Comparison of ENCODE assay signal across 1 cellular context in the genomic region with DNA sequence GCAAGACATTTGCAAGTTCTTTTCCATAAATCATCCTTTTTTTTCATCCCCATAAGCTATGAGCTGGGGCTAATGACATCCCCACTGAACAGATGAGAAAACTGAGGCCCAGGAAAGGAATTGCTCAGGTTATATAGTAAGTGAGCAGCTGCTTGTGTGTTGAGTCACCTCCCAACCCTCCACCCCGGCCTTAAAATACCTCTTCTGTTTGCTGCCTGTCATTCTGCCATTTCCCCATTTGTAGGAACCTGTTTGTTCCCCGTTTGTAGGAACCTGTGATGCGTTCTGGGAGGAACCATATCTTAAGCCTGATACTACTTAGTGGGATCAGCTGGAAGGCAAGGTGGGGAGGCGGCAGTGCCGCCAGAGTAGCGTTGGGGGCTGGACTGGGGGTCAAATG. TPM values are rescaled to one million over a fixed set of nuclear protein-coding genes. Genes with fewer than 3 reads are reported as not detected.
"Had no signal": no experiment of that assay in that cellular context is flagged by ENCODE, and none has a peak within 500 bp of the region (broad histone marks: within the 10 kb centered on the region; RNA-seq: fewer than 3 reads in every experiment).

No MANE protein-coding gene starts in this region.

RNA-seq across cellular contexts. Expression of gene ABCC6, which starts 15.4 kb away (rescaled TPM):
- polyA plus RNA-seq: keratinocyte had no signal
